In the genomic region with DNA sequence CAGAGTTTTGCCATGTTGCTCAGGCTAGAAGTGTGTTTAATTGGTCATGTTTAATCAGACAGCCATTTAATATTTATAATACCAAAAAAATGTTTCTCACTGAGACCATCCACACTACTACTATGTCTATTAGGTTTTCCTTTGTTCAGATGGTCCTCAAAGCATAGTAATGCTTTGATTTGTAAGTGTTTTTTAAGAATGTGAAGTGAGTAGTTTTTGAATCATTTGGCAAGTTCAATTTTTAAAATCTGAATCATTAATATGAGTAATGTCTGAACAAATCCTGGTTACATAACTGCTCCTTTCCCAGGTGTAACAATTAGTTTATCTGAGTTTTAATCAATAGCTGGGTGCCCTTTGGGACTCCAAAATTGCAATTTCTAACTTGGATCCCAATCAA, we compare ENCODE assay signal across 20 cellular contexts.
DNase-seq lines count a peak whose midpoint lies in the region; TF ChIP-seq lines count a peak whose summit lies in the region.
"Had no signal": no experiment of that assay in that cellular context is flagged by ENCODE, and none has a peak within 500 bp of the region (broad histone marks: within the 10 kb centered on the region; RNA-seq: fewer than 3 reads in every experiment).

No MANE protein-coding gene starts in this region.

- H3K36me3 ChIP-seq in brain microvascular endothelial cell (replicated peaks), result no peaks in the 10 kb centered on the region
- H3K36me3 ChIP-seq: BLaER1 treated with 17β-estradiol and CSF1 and Interleukin-3, amounts not matched to agents 10 nM and 100 nM had no signal

- no peak overlapping the region for H3K4me3 ChIP-seq in brain microvascular endothelial cell (ENCODE audit: low read depth, low read length)
- H3K4me3 ChIP-seq: A549; BLaER1 treated with 17β-estradiol and CSF1 and Interleukin-3, amounts not matched to agents 10 nM and 100 nM; K562; SK-N-MC had no signal

- DNase-seq in EH (ENCODE audit: low read depth) (peak; percentile 7), HS-5 (ENCODE audit: low read depth) (peak; percentile 56), brain microvascular endothelial cell (no peak), iris pigment epithelial cell (ENCODE audit: low read depth) (peak; percentile 38), SIG-M5 (lab: John Stamatoyannopoulos, UW) (no peak), NOMO-1 treated with DMSO at 0.1 percent for 48 hours (lab: John Stamatoyannopoulos, UW; ENCODE audit: unreplicated experiment) (no peak), cerebellar cortex (ENCODE audit: low spot score) (no peak), UCSD-AML1 (lab: John Stamatoyannopoulos, UW; ENCODE audit: unreplicated experiment) (no peak)
- DNase-seq: Calu3; CD8-positive, alpha-beta T cell; NCI-H187 treated with DMSO at 0.1 percent for 48 hours; NCI-H2227 treated with DMSO at 0.1 percent for 48 hours; NCI-H510A treated with DMSO at 0.1 percent for 48 hours; NCI-H82; Right ventricle myocardium superior; T-cell had no signal

- in situ Hi-C loops in brain microvascular endothelial cell (cut with HindIII; ENCODE audit: low pct_ligation_motif_present, low sequenced_read_pairs), result no loop called here

- TF ChIP-seq CTCF in brain microvascular endothelial cell (IDR thresholded peaks at IDR 0.05; ENCODE audit: low read depth, low read length, missing control alignments), result no peak

- peak overlapping the region; percentile 64 for H3K27ac ChIP-seq in brain microvascular endothelial cell
- H3K27ac ChIP-seq: A549; BLaER1 treated with 17β-estradiol and CSF1 and Interleukin-3, amounts not matched to agents 10 nM and 100 nM; SK-N-MC had no signal

- H3K27me3 ChIP-seq in brain microvascular endothelial cell (replicated peaks), result no peaks in the 10 kb centered on the region
- H3K27me3 ChIP-seq: BLaER1 treated with 17β-estradiol and CSF1 and Interleukin-3, amounts not matched to agents 10 nM and 100 nM had no signal

Comparison
In these comparisons a context has a peak if more than half of its experiments do, and no peak if none do; other contexts are left out.
1. DNase-seq: peak in EH (single experiment), HS-5 (single experiment) and iris pigment epithelial cell (single experiment); none in brain microvascular endothelial cell (single experiment), SIG-M5 (single experiment), NOMO-1 treated with DMSO at 0.1 percent for 48 hours (single experiment), cerebellar cortex (single experiment) and UCSD-AML1 (single experiment).